Comparison of ENCODE assay signal across 23 cellular contexts in the genomic region with DNA sequence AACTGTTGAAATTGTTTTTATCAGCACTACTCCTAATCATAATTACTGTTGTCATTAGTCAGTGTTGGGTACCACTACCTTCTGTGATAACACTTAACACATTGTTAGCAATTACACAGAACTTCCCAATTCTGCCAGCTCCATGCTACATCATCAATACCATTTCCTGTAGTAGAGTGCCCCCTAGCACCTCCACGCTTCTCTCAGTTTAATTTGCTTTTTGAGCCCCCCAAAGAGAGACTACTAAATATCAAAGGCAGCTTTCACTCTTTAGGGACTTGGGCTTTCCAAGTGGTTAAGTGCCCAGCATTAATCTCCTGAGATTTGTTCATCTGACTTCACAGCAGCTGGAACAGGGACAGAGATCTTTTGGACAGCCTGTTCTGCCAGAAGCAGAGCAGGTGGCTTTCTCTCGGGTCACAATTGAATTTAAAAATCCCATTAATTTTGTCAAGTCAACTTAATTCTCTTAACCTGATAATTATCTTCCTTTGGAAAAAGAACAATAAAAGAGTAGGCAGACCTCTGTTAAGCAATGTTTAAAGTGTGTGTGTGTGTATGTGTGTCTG.
DNase-seq lines count a peak whose midpoint lies in the region; ATAC-seq lines count a peak whose summit lies in the region.
"Had no signal": no experiment of that assay in that cellular context is flagged by ENCODE, and none has a peak within 500 bp of the region (broad histone marks: within the 10 kb centered on the region; RNA-seq: fewer than 3 reads in every experiment).

No MANE protein-coding gene starts in this region.

- H3K27me3 Mint-ChIP-seq in T-cell = peaks cover 0 to 3% of the 10 kb centered on the region in 2 donors
- H3K27me3 Mint-ChIP-seq: central memory CD8-positive, alpha-beta T cell; natural killer cell treated with Interleukin-12 subunit alpha and Interleukin-12 subunit beta and Interleukin-15 and Interleukin-18, amount 100 ng/mL, for 72 hours had no signal

- CTCF ChIA-PET in T-cell (lab: Charles Lee) = no interaction called here

- H3K56ac ChIP-seq in mesendoderm (ENCODE audit: low read length) = no peak overlapping the region

- POLR2A ChIA-PET in T-cell (lab: Charles Lee) = no interaction called here

- H3K4me1 ChIP-seq in mesendoderm (ENCODE audit: control insufficient read depth, low read depth, low read length) = no peaks in the 10 kb centered on the region
- H3K4me1 ChIP-seq: gastrocnemius medialis, pancreas, right lobe of liver had no signal

- no peak overlapping the region for H2BK15ac ChIP-seq in mesendoderm (replicated peaks; ENCODE audit: low read depth)

- WGBS in mesendoderm (ENCODE audit: extremely low coverage, insufficient coverage, low lambda C conversion rate) = no CpG with 5 or more reads among the region's 2 CpGs

- no peak overlapping the region for H3K27ac Mint-ChIP-seq in T-cell
- H3K27ac Mint-ChIP-seq: activated naive CD4-positive, alpha-beta T cell treated with anti-CD3 and anti-CD28 coated beads, Interleukin-2, amount 50 U/mL, for 24 hours; activated T-cell treated with anti-CD3 and anti-CD28 coated beads, Interleukin-2, amount 50 U/mL, for 72 hours; natural killer cell treated with Interleukin-12 subunit alpha and Interleukin-12 subunit beta and Interleukin-15 and Interleukin-18, amount 100 ng/mL, for 72 hours had no signal

- no peak overlapping the region for H3K4ac ChIP-seq in mesendoderm (ENCODE audit: low read depth, low read length)

- no peak overlapping the region for H3K23ac ChIP-seq in mesendoderm (ENCODE audit: low read length)

- H2BK120ac ChIP-seq in mesendoderm (ENCODE audit: low read depth, low read length) = no peak overlapping the region

- H4K8ac ChIP-seq in mesendoderm (ENCODE audit: low read depth, low read length) = no peak overlapping the region

- H3K27me3 ChIP-seq in mesendoderm (ENCODE audit: insufficient read depth, low read length, poor library complexity) = no peaks in the 10 kb centered on the region
- H3K27me3 ChIP-seq: gastrocnemius medialis, pancreas, right lobe of liver had no signal

- H3K27ac ChIP-seq in mesendoderm (ENCODE audit: low read depth, low read length) = no peak overlapping the region
- H3K27ac ChIP-seq: gastrocnemius medialis, HL-60, pancreas, right lobe of liver had no signal

- no peaks in the 10 kb centered on the region for H3K4me1 Mint-ChIP-seq in T-cell
- H3K4me1 Mint-ChIP-seq: activated naive CD4-positive, alpha-beta T cell treated with anti-CD3 and anti-CD28 coated beads, Interleukin-2, amount 50 U/mL, for 24 hours; central memory CD8-positive, alpha-beta T cell had no signal

- H3K4me3 Mint-ChIP-seq in T-cell = no peak overlapping the region
- H3K4me3 Mint-ChIP-seq: activated naive CD4-positive, alpha-beta T cell treated with anti-CD3 and anti-CD28 coated beads, Interleukin-2, amount 50 U/mL, for 24 hours; activated T-cell treated with anti-CD3 and anti-CD28 coated beads, Interleukin-2, amount 50 U/mL, for 72 hours; central memory CD8-positive, alpha-beta T cell; natural killer cell treated with Interleukin-12 subunit alpha and Interleukin-12 subunit beta and Interleukin-15 and Interleukin-18, amount 100 ng/mL, for 72 hours had no signal

- no peaks in the 10 kb centered on the region for H3K79me2 ChIP-seq in mesendoderm (ENCODE audit: control insufficient read depth, insufficient read depth, low read length)

- no peak overlapping the region for H3K18ac ChIP-seq in mesendoderm (ENCODE audit: low read length)

- no peak overlapping the region for H2AK5ac ChIP-seq in mesendoderm (ENCODE audit: low read length)

- H4K5ac ChIP-seq in mesendoderm (ENCODE audit: low read length) = no peak overlapping the region

- H3K9ac ChIP-seq in mesendoderm (ENCODE audit: low read length) = no peak overlapping the region

- peak; percentile 2 for DNase-seq in HCEC 1CT
- DNase-seq in NCI-H1105 treated with DMSO at 0.1 percent for 48 hours (lab: John Stamatoyannopoulos, UW) = peak; percentile 28
- peak; percentile 44 for DNase-seq in SK-N-DZ (ENCODE audit: low spot score)
- DNase-seq in mesendoderm = peak; percentile 28
- DNase-seq in HPDE6-E6E7 (ENCODE audit: extremely low spot score) = no peak
- DNase-seq in T-cell = no peak
- DNase-seq: activated CD4-positive, alpha-beta T cell treated with anti-CD3 and anti-CD28 coated beads for 4 hours; activated T-cell treated with anti-CD3 and anti-CD28 coated beads, Interleukin-2, amount 50 U/mL, for 72 hours; AML-193; aorta; erythroblast; gastrocnemius medialis; IMR-90; NCI-H2227 treated with DMSO at 0.1 percent for 48 hours; pancreas; right lobe of liver; stimulated activated CD4-positive, alpha-beta T cell treated with anti-CD3 and anti-CD28 coated beads, Interleukin-15, amount 100 ng/mL, for 24 hours had no signal

- H3K4me3 ChIP-seq in mesendoderm (ENCODE audit: low read length) = no peak overlapping the region
- H3K4me3 ChIP-seq: gastrocnemius medialis, pancreas, right lobe of liver had no signal

- no peak for ATAC-seq in T-cell (replicated peaks in 1 of 4)
- ATAC-seq in activated CD4-positive, CD25-positive, alpha-beta regulatory T cell treated with anti-CD3 and anti-CD28 coated beads, Interleukin-2, amount 50 U/mL, for 24 hours = no peak
- ATAC-seq: activated T-cell treated with anti-CD3 and anti-CD28 coated beads, Interleukin-2, amount 50 U/mL, for 72 hours; gastrocnemius medialis; HCT116; natural killer cell treated with Interleukin-12 subunit alpha and Interleukin-12 subunit beta and Interleukin-15 and Interleukin-18, amount 100 ng/mL, for 72 hours; pancreas; right lobe of liver had no signal

- H2BK5ac ChIP-seq in mesendoderm (ENCODE audit: low read length) = no peak overlapping the region

- no peak overlapping the region for H3K4me2 ChIP-seq in mesendoderm (ENCODE audit: low read length)

- no peaks in the 10 kb centered on the region for H3K36me3 ChIP-seq in mesendoderm (ENCODE audit: control insufficient read depth, insufficient read depth, low read length)
- H3K36me3 ChIP-seq: gastrocnemius medialis, pancreas, right lobe of liver had no signal

- peaks cover 5 to 15% (median 8%) of the 10 kb centered on the region in 3 donors for H3K9me3 Mint-ChIP-seq in T-cell

- no peaks in the 10 kb centered on the region for H3K36me3 Mint-ChIP-seq in T-cell
- H3K36me3 Mint-ChIP-seq: activated naive CD4-positive, alpha-beta T cell treated with anti-CD3 and anti-CD28 coated beads, Interleukin-2, amount 50 U/mL, for 24 hours had no signal

- no peaks in the 10 kb centered on the region for H3K79me1 ChIP-seq in mesendoderm (ENCODE audit: low read length)

Comparison
In these comparisons a context has a peak if more than half of its experiments do, and no peak if none do; other contexts are left out.
1. DNase-seq: peak in HCEC 1CT (single experiment), NCI-H1105 treated with DMSO at 0.1 percent for 48 hours (single experiment), SK-N-DZ (single experiment) and mesendoderm (single experiment); none in HPDE6-E6E7 (single experiment) and T-cell (0 of 34).